In the genomic region with DNA sequence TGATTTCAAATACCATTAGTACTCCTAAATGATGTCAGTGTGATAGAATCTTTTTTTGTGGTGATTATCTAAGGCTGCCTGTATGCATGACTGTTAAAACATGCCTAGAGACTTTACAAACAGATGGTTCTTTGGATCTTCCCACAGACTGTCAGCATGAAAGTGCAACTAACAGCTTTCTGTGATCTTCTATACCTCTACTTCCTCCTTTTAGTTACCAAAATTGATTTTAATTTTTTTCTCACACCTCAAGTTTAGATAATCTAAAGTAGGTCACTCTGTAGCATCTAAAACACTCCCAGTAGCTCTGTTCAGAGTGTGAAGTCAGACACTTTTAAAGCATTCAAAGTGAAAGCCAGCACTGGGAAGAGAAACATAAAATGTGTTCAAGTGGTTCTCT, we compare ENCODE assay signal across 8 cellular contexts.
DNase-seq lines count a peak whose midpoint lies in the region; ATAC-seq, FAIRE-seq and TF ChIP-seq lines count a peak whose summit lies in the region.

No MANE protein-coding gene starts in this region.

- peak; percentile 97 for ATAC-seq in GM21526 (IDR thresholded peaks at IDR 0.05; ENCODE audit: low FRiP score, unreplicated experiment)

- peak; percentile 15 for FAIRE-seq in endometrium (lab: Jason Lieb, UNC)

- no peak for TF ChIP-seq CTCF in GM12865 (IDR thresholded peaks at IDR 0.05; ENCODE audit: insufficient read depth, low read depth, low read length, missing control alignments)

- H3K4me3 ChIP-seq in GM12865 (ENCODE audit: low read depth, low read length), result no peak overlapping the region
- peak overlapping the region; percentile 6; the same call in 1 of the 2 replicates for H3K4me3 ChIP-seq in Jurkat, Clone E6-1 (ENCODE audit: low read length)

- peak; percentile 92 for DNase-seq in GM12865 (ENCODE audit: low read depth)
- peak; percentile 100 for DNase-seq in Jurkat, Clone E6-1 (ENCODE audit: low read depth, low spot score)
- no peak for DNase-seq in DMS53 (lab: John Stamatoyannopoulos, UW)
- no peak for DNase-seq in COLO829 (ENCODE audit: low spot score)
- DNase-seq in activated gamma-delta T cell (lab: John Stamatoyannopoulos, UW), result no peak
- DNase-seq in NCI-H526 treated with DMSO at 0.1 percent for 48 hours (lab: John Stamatoyannopoulos, UW), result no peak

Comparison
In these comparisons a context has a peak if more than half of its experiments do, and no peak if none do; other contexts are left out.
1. DNase-seq: peak in GM12865 (single experiment) and Jurkat, Clone E6-1 (single experiment); none in DMS53 (single experiment), COLO829 (single experiment), activated gamma-delta T cell (single experiment) and NCI-H526 treated with DMSO at 0.1 percent for 48 hours (single experiment).